ENCODE assay signal across 24 cellular contexts in the genomic region with DNA sequence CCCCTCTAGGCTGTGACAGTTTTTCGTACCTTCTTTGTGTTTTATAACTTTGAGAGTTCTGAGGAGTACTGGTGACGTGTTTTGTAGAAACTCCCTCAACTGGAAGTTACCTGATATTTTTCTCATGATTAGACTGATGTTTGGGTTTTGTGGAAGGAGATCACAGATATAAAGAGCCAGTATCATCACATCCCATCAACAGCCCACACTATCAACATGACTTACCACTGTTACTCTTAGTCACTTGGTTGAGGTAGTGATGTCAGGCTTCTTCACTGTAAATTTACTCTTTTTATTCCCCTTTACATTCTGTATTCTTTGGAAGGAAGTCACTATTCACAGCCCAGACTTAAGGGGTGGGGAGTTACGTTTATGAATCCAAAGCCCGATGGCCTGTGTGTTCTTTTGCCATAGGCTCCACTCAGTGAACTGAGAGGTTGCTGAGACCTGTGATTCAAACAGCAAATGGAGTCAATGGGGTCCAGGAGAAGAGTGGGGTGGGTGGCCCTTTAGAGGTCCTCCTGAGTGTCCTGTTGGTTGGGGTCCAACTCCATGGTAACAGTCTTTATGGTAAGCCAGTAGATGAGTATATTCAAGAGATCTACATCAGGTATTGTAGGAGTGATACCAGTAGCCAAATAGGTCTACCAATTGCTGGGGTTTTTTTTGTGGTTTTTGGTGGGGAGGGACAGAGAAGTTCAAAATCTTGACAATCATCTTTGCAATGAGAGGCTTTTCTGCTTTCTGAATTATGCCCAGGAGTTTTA. TPM values are rescaled to one million over a fixed set of nuclear protein-coding genes. Genes with fewer than 3 reads are reported as not detected.
DNase-seq lines count a peak whose midpoint lies in the region; ATAC-seq, FAIRE-seq and TF ChIP-seq lines count a peak whose summit lies in the region.
"Had no signal": no experiment of that assay in that cellular context is flagged by ENCODE, and none has a peak within 500 bp of the region (broad histone marks: within the 10 kb centered on the region; RNA-seq: fewer than 3 reads in every experiment).

No MANE protein-coding gene starts in this region.

- no peak for TF ChIP-seq POLR2A in GM12891 (IDR thresholded peaks at IDR 0.05; ENCODE audit: low read depth, low read length)

- no peaks in the 10 kb centered on the region for H3K23me2 ChIP-seq in H9 (ENCODE audit: insufficient read length, low read depth, low read length, poor library complexity, severe bottlenecking)

- H3K14ac ChIP-seq in H9 (ENCODE audit: insufficient read depth, low read length), result no peak overlapping the region

- no peak overlapping the region for H2AK5ac ChIP-seq in H9 (ENCODE audit: insufficient read length, low read length)

- H3K4me3 Mint-ChIP-seq in activated T-cell treated with anti-CD3 and anti-CD28 coated beads, Interleukin-2, amount 50 U/mL, for 72 hours, result peak overlapping the region in 1 of 2 donors; percentile 15
- no peak overlapping the region for H3K4me3 Mint-ChIP-seq in dendritic cell treated with granulocyte-macrophage colony-stimulating factor and Interleukin-4, amounts not matched to agents 40 ng/mL and 50 ng/mL, for 4 days
- H3K4me3 Mint-ChIP-seq in H9, result no peak overlapping the region
- H3K4me3 Mint-ChIP-seq: CD14-positive monocyte; CD4-positive, alpha-beta memory T cell had no signal

- H3K9me3 ChIP-seq in H9 (ENCODE audit: control insufficient read depth, low read depth, low read length), result no peaks in the 10 kb centered on the region
- H3K9me3 ChIP-seq: A549, BE2C had no signal

- peaks cover 3 to 8% of the 10 kb centered on the region in 2 donors for H3K36me3 Mint-ChIP-seq in activated T-cell treated with anti-CD3 and anti-CD28 coated beads, Interleukin-2, amount 50 U/mL, for 72 hours (ENCODE audit: insufficient read depth in 2 of 2)
- peaks cover 41% of the 10 kb centered on the region for H3K36me3 Mint-ChIP-seq in dendritic cell treated with granulocyte-macrophage colony-stimulating factor and Interleukin-4, amounts not matched to agents 40 ng/mL and 50 ng/mL, for 4 days (ENCODE audit: low read depth)
- H3K36me3 Mint-ChIP-seq in H9 (ENCODE audit: insufficient read depth in 1 of 3, low read depth in 3 of 3), result peaks cover 3 to 19% (median 17%) of the 10 kb centered on the region in 3 experiments; a peak in 6 of 7 replicates
- H3K36me3 Mint-ChIP-seq: CD4-positive, alpha-beta memory T cell had no signal

- H3K79me2 ChIP-seq in H9 (ENCODE audit: insufficient read depth, low read length), result no peaks in the 10 kb centered on the region

- H4K5ac ChIP-seq in H9 (ENCODE audit: insufficient read length, low read depth, low read length), result no peak overlapping the region

- no peak overlapping the region for H3K9ac ChIP-seq in H9 (ENCODE audit: extremely low read depth, insufficient read length, low read length)
- H3K9ac ChIP-seq: BLaER1 treated with 17β-estradiol and CSF1 and Interleukin-3, amounts not matched to agents 10 nM and 100 nM had no signal

- H2BK12ac ChIP-seq in H9 (ENCODE audit: insufficient read length, low read depth, low read length), result no peak overlapping the region

- peaks cover 1 to 8% of the 10 kb centered on the region in 2 donors for H3K9me3 Mint-ChIP-seq in activated T-cell treated with anti-CD3 and anti-CD28 coated beads, Interleukin-2, amount 50 U/mL, for 72 hours
- H3K9me3 Mint-ChIP-seq in dendritic cell treated with granulocyte-macrophage colony-stimulating factor and Interleukin-4, amounts not matched to agents 40 ng/mL and 50 ng/mL, for 4 days, result peaks cover 44% of the 10 kb centered on the region
- peaks cover 20 to 22% of the 10 kb centered on the region in 2 experiments for H3K9me3 Mint-ChIP-seq in H9

- no peak overlapping the region for H2BK20ac ChIP-seq in H9 (ENCODE audit: low read depth, low read length, poor library complexity, severe bottlenecking)

- FAIRE-seq in GM12891 (lab: Jason Lieb, UNC) (peak; percentile 69), HTR-8/SVneo (lab: Jason Lieb, UNC) (peak; percentile 16)
- FAIRE-seq: A549, G401.6, H54 had no signal

- H3K27ac ChIP-seq in H9 (ENCODE audit: insufficient read length, low read depth, low read length), result no peak overlapping the region
- H3K27ac ChIP-seq: A549; BLaER1 treated with 17β-estradiol and CSF1 and Interleukin-3, amounts not matched to agents 10 nM and 100 nM had no signal

- H4K91ac ChIP-seq in H9 (ENCODE audit: insufficient read length, low read depth, low read length), result no peak overlapping the region

- H3K4me1 ChIP-seq in H9 (ENCODE audit: insufficient read depth, low read length), result no peaks in the 10 kb centered on the region
- H3K4me1 ChIP-seq: A549, BE2C had no signal

- H3K4me2 ChIP-seq in H9 (ENCODE audit: insufficient read depth, insufficient read length, low read length), result no peak overlapping the region
- H3K4me2 ChIP-seq: A549 had no signal

- TF ChIP-seq CTCF in H9 (conservative IDR thresholded peaks at IDR 0.05), result no peak

- H2BK5ac ChIP-seq in H9 (ENCODE audit: insufficient read length, low read length), result no peak overlapping the region

- H3K4ac ChIP-seq in H9 (ENCODE audit: low read depth, low read length), result no peak overlapping the region

- no peak overlapping the region for H3K23ac ChIP-seq in H9 (ENCODE audit: insufficient read length, low read depth, low read length)

- ATAC-seq in activated T-cell treated with anti-CD3 and anti-CD28 coated beads, Interleukin-2, amount 50 U/mL, for 72 hours (replicated peaks in 1 of 2), result peak; percentile 70 to 86
- ATAC-seq: A549 had no signal

- no peaks in the 10 kb centered on the region for H3K79me1 ChIP-seq in H9 (ENCODE audit: insufficient read depth, low read depth, low read length, poor library complexity, severe bottlenecking)

- intact Hi-C loops in dendritic cell treated with granulocyte-macrophage colony-stimulating factor and Interleukin-4, amounts not matched to agents 40 ng/mL and 50 ng/mL, for 4 days (cut with micrococcal nuclease), result no loop called here

- no peak overlapping the region for H3K27ac Mint-ChIP-seq in activated T-cell treated with anti-CD3 and anti-CD28 coated beads, Interleukin-2, amount 50 U/mL, for 72 hours
- peak overlapping the region; percentile 70 for H3K27ac Mint-ChIP-seq in dendritic cell treated with granulocyte-macrophage colony-stimulating factor and Interleukin-4, amounts not matched to agents 40 ng/mL and 50 ng/mL, for 4 days
- no peak overlapping the region for H3K27ac Mint-ChIP-seq in H9
- H3K27ac Mint-ChIP-seq: CD14-positive monocyte; CD4-positive, alpha-beta memory T cell had no signal

- H3K27me3 Mint-ChIP-seq in activated T-cell treated with anti-CD3 and anti-CD28 coated beads, Interleukin-2, amount 50 U/mL, for 72 hours (ENCODE audit: low read depth), result peaks cover 20% of the 10 kb centered on the region
- H3K27me3 Mint-ChIP-seq in dendritic cell treated with granulocyte-macrophage colony-stimulating factor and Interleukin-4, amounts not matched to agents 40 ng/mL and 50 ng/mL, for 4 days, result no peaks in the 10 kb centered on the region
- H3K27me3 Mint-ChIP-seq in H9 (ENCODE audit: low read depth), result no peaks in the 10 kb centered on the region; the same call in 1 of the 2 replicates

- WGBS in H9 (ENCODE audit: extremely low coverage, insufficient read length, low lambda C conversion rate), result no CpG with 5 or more reads among the region's 4 CpGs

- H2BK120ac ChIP-seq in H9 (ENCODE audit: low read depth, low read length, poor library complexity, severe bottlenecking), result no peak overlapping the region

- H3K27me3 ChIP-seq in H9 (ENCODE audit: insufficient read depth, low read length), result no peaks in the 10 kb centered on the region
- H3K27me3 ChIP-seq: BE2C; BLaER1 treated with 17β-estradiol and CSF1 and Interleukin-3, amounts not matched to agents 10 nM and 100 nM had no signal

- H3K4me1 Mint-ChIP-seq in activated T-cell treated with anti-CD3 and anti-CD28 coated beads, Interleukin-2, amount 50 U/mL, for 72 hours (ENCODE audit: low read depth), result peaks cover 10% of the 10 kb centered on the region
- H3K4me1 Mint-ChIP-seq in dendritic cell treated with granulocyte-macrophage colony-stimulating factor and Interleukin-4, amounts not matched to agents 40 ng/mL and 50 ng/mL, for 4 days (ENCODE audit: low read depth), result peaks cover 65% of the 10 kb centered on the region
- H3K4me1 Mint-ChIP-seq in H9, result no peaks in the 10 kb centered on the region
- H3K4me1 Mint-ChIP-seq: CD4-positive, alpha-beta memory T cell had no signal

- peak in 1 of 2 donors; percentile 4 for DNase-seq in activated T-cell treated with anti-CD3 and anti-CD28 coated beads, Interleukin-2, amount 50 U/mL, for 72 hours
- DNase-seq in activated T-cell treated with anti-CD3 and anti-CD28 coated beads, Interleukin-2, amount 50 U/mL, for 48 hours, result no peak
- no peak for DNase-seq in GM12891 (ENCODE audit: insufficient read length, low spot score)
- no peak for DNase-seq in HTR-8/SVneo (ENCODE audit: insufficient read length, low spot score)
- no peak for DNase-seq in H9
- no peak for DNase-seq in DMS79 treated with DMSO at 0.1 percent for 48 hours (lab: John Stamatoyannopoulos, UW)
- DNase-seq in NCI-H146 treated with DMSO at 0.1 percent for 48 hours (lab: John Stamatoyannopoulos, UW; ENCODE audit: unreplicated experiment), result no peak
- DNase-seq: 8988T; ACHN; AML-193; BE2C; Calu3; CD4-positive, alpha-beta memory T cell; COR-L47; DMS53; DND-41; GOT3; HCEC 1CT had no signal

- H2BK15ac ChIP-seq in H9 (ENCODE audit: low read depth, low read length), result no peak overlapping the region

- H4K20me1 ChIP-seq in H9 (ENCODE audit: control insufficient read depth, insufficient read depth, insufficient read length), result no peaks in the 10 kb centered on the region
- H4K20me1 ChIP-seq: BLaER1 treated with 17β-estradiol and CSF1 and Interleukin-3, amounts not matched to agents 10 nM and 100 nM had no signal

- H3K56ac ChIP-seq in H9 (ENCODE audit: insufficient read length, low read depth, low read length), result no peak overlapping the region

- no peak overlapping the region for H2AFZ ChIP-seq in H9 (ENCODE audit: low read length)

- H3K18ac ChIP-seq in H9 (ENCODE audit: insufficient read length, low read depth, low read length), result no peak overlapping the region

- H4K8ac ChIP-seq in H9 (replicated peaks; ENCODE audit: insufficient read length, low read depth, low read length), result no peak overlapping the region

- no peak overlapping the region for H3T11ph ChIP-seq in H9 (ENCODE audit: low read length)

TF ChIP-seq in GM12891, 5 proteins besides CTCF, POLR2A, EP300 and RAD21:
- no peak for TF ChIP-seq POU2F2 (IDR thresholded peaks at IDR 0.05; ENCODE audit: low read depth, low read length)
- no peak for TF ChIP-seq POLR2AphosphoS5 (IDR thresholded peaks at IDR 0.05; ENCODE audit: low read depth, low read length)
- TF ChIP-seq PAX5 (IDR thresholded peaks at IDR 0.05; ENCODE audit: insufficient read depth, low read length, severe bottlenecking), result no peak

RNA-seq across cellular contexts. Expression of a gene that starts 15.2 kb away (rescaled TPM):
- total RNA-seq in activated T-cell treated with anti-CD3 and anti-CD28 coated beads, Interleukin-2, amount 50 U/mL, for 72 hours, result not detected
- not detected for polyA plus RNA-seq in GM12891 (2012; ENCODE audit: low read depth, missing spikeins)
- 0.42 TPM in 1 of 2 replicates, not detected in the other for total RNA-seq in H9 (2021)
- total RNA-seq: Calu3; CD4-positive, alpha-beta memory T cell had no signal
- polyA plus RNA-seq: A549; CD4-positive, alpha-beta memory T cell had no signal

RNA-seq across cellular contexts. Expression of a gene that starts 22.3 kb away (rescaled TPM):
- not detected for total RNA-seq in activated T-cell treated with anti-CD3 and anti-CD28 coated beads, Interleukin-2, amount 50 U/mL, for 72 hours
- 0.51 TPM for polyA plus RNA-seq in GM12891 (2012; ENCODE audit: low read depth, missing spikeins)
- not detected in 2 replicates for total RNA-seq in H9 (2021)
- total RNA-seq: Calu3 had no signal
- polyA plus RNA-seq: A549; CD4-positive, alpha-beta memory T cell had no signal
